ENCODE assay signal across 18 cellular contexts in genomic region chr3:121979734-121980449, GRCh38. TPM values are rescaled to one million over a fixed set of nuclear protein-coding genes. Genes with fewer than 3 reads are reported as not detected.
DNase-seq lines count a peak whose midpoint lies in the region; ATAC-seq, FAIRE-seq and TF ChIP-seq lines count a peak whose summit lies in the region.
"Had no signal": no experiment of that assay in that cellular context is flagged by ENCODE, and none has a peak within 500 bp of the region (broad histone marks: within the 10 kb centered on the region; RNA-seq: fewer than 3 reads in every experiment).

No MANE protein-coding gene starts in this region.

- H4K20me1 ChIP-seq in KMS-11 (ENCODE audit: insufficient read depth) = no peaks in the 10 kb centered on the region
- no peaks in the 10 kb centered on the region for H4K20me1 ChIP-seq in keratinocyte (ENCODE audit: control insufficient read depth, extremely low read depth, insufficient read depth, low read length)

- H3K4me1 ChIP-seq in KMS-11 (ENCODE audit: low read depth, poor library complexity, severe bottlenecking) (peaks cover 8% of the 10 kb centered on the region), keratinocyte (ENCODE audit: control insufficient read depth, extremely low read depth, insufficient read depth, low read length) (peaks cover 25% of the 10 kb centered on the region), suprapubic skin (no peaks in the 10 kb centered on the region)
- H3K4me1 ChIP-seq: testis had no signal

- H3K36me3 ChIP-seq in KMS-11 (ENCODE audit: insufficient read depth) = no peaks in the 10 kb centered on the region
- no peaks in the 10 kb centered on the region for H3K36me3 ChIP-seq in keratinocyte (ENCODE audit: control insufficient read depth in 2 of 2, extremely low read depth in 1 of 2, insufficient read depth in 2 of 2, low read length in 2 of 2)
- H3K36me3 ChIP-seq in suprapubic skin = no peaks in the 10 kb centered on the region

- ATAC-seq in GM18517 (IDR thresholded peaks at IDR 0.05; ENCODE audit: unreplicated experiment) (peak; percentile 80), GM21576 (IDR thresholded peaks at IDR 0.05; ENCODE audit: unreplicated experiment) (peak; percentile 72)

- H3K9me3 ChIP-seq in keratinocyte (ENCODE audit: control insufficient read depth, low read depth, low read length) (no peaks in the 10 kb centered on the region), suprapubic skin (peaks cover 4% of the 10 kb centered on the region)
- H3K9me3 ChIP-seq: testis had no signal

- H3K27ac ChIP-seq in KMS-11 = no peak overlapping the region
- peak overlapping the region; percentile 29 for H3K27ac ChIP-seq in keratinocyte (ENCODE audit: control insufficient read depth, insufficient read depth, low read length)
- no peak overlapping the region for H3K27ac ChIP-seq in suprapubic skin
- H3K27ac ChIP-seq: HL-60, testis had no signal

- dilution Hi-C loops in keratinocyte (cut with MboI; ENCODE audit: extremely low pct_ligation_motif_present, low sequenced_read_pairs) = no loop called here

- H3K9me1 ChIP-seq in keratinocyte (ENCODE audit: control insufficient read depth, extremely low read depth, insufficient read depth, low read length) = peaks cover 2% of the 10 kb centered on the region

- H3K27me3 ChIP-seq in KMS-11 (ENCODE audit: insufficient read depth, low read depth) (no peaks in the 10 kb centered on the region), keratinocyte (ENCODE audit: control insufficient read depth, extremely low read depth, insufficient read depth, low read length) (no peaks in the 10 kb centered on the region), suprapubic skin (no peaks in the 10 kb centered on the region)
- H3K27me3 ChIP-seq: testis had no signal

- peak overlapping the region; percentile 25; the same call in 1 of the 2 replicates for H2AFZ ChIP-seq in KMS-11 (ENCODE audit: low read depth)
- H2AFZ ChIP-seq in keratinocyte (ENCODE audit: control insufficient read depth, low read length) = peak overlapping the region; percentile 66

- H3K9ac ChIP-seq in KMS-11 = no peak overlapping the region
- H3K9ac ChIP-seq in keratinocyte (ENCODE audit: control insufficient read depth, extremely low read depth, insufficient read depth, low read length) = peak overlapping the region; percentile 20

- H3K79me2 ChIP-seq in KMS-11 (ENCODE audit: insufficient read depth, low read depth) (no peaks in the 10 kb centered on the region), keratinocyte (ENCODE audit: control insufficient read depth, insufficient read depth, low read length) (no peaks in the 10 kb centered on the region)

- TF ChIP-seq POLR2A in suprapubic skin (IDR thresholded peaks at IDR 0.05) = no peak

- no peak for TF ChIP-seq CTCF in KMS-11 (conservative IDR thresholded peaks at IDR 0.05; ENCODE audit: low read depth, low read length)
- no peak for TF ChIP-seq CTCF in keratinocyte (optimal IDR thresholded peaks at IDR 0.05 in 1 of 3, IDR thresholded peaks at IDR 0.05 in 1 of 3, conservative IDR thresholded peaks at IDR 0.05 in 1 of 3; ENCODE audit: extremely low read depth in 1 of 3, insufficient read depth in 2 of 3, low read length in 3 of 3)
- no peak for TF ChIP-seq CTCF in suprapubic skin (IDR thresholded peaks at IDR 0.05)

- no peak for TF ChIP-seq EP300 in suprapubic skin (IDR thresholded peaks at IDR 0.05)

- DNase-seq in keratinocyte (ENCODE audit: low read depth, low spot score) (no peak), suprapubic skin (ENCODE audit: low spot score in 2 of 2) (no peak), NCI-H2107 treated with DMSO at 0.1 percent for 48 hours (lab: John Stamatoyannopoulos, UW; ENCODE audit: unreplicated experiment) (no peak), germinal center (ENCODE audit: low spot score) (no peak), DMS 273 treated with DMSO at 0.1 percent for 48 hours (lab: John Stamatoyannopoulos, UW) (no peak)
- DNase-seq: CD4-positive, alpha-beta T cell; NCI-H1417; NCI-H82; testis had no signal

- H3K4me3 ChIP-seq in KMS-11 (IDR thresholded peaks at IDR 0.05; ENCODE audit: insufficient read depth, low read depth, low read length) (no peak overlapping the region), keratinocyte (ENCODE audit: control insufficient read depth in 2 of 3, extremely low read depth in 1 of 3, insufficient read depth in 2 of 3, low read depth in 1 of 3, low read length in 3 of 3) (peak overlapping the region in 1 of 3 experiments; percentile 29), suprapubic skin (no peak overlapping the region)
- H3K4me3 ChIP-seq: lung, testis had no signal

- H3K4me2 ChIP-seq in KMS-11 (no peak overlapping the region), keratinocyte (ENCODE audit: control insufficient read depth, extremely low read depth, insufficient read depth, low read depth, low read length) (peak overlapping the region; percentile 36)

- peak; percentile 57 for FAIRE-seq in keratinocyte (lab: Jason Lieb, UNC)
- FAIRE-seq: H1 had no signal

RNA-seq across cellular contexts. Expression of gene ILDR1, which starts 42.2 kb away (rescaled TPM):
- polyA plus RNA-seq in keratinocyte = 0.06 to 0.28 TPM (median 0.09 TPM) in 3 replicates
- polyA plus RNA-seq in keratinocyte (2011; ENCODE audit: low read depth) = 0.55 TPM
- 0.14 and 0.27 TPM in 2 replicates for polyA plus RNA-seq in keratinocyte (2011; cell fraction: cytosol; rRNA removed)
- polyA plus RNA-seq in keratinocyte (2011; cell fraction: nucleus; rRNA removed) = 0.28 and 0.32 TPM in 2 replicates
- 0.19 and 0.68 TPM in 2 replicates for polyA plus RNA-seq in keratinocyte (2012; ENCODE audit: low replicate concordance)
- 0.10 to 0.33 TPM in 2 of 3 replicates, not detected in the other for polyA minus RNA-seq in keratinocyte
- not detected for polyA minus RNA-seq in keratinocyte (2011; cell fraction: cytosol; rRNA and poly(A)+ RNA removed)
- 0.39 and 1.1 TPM in 2 replicates for polyA minus RNA-seq in keratinocyte (2011; cell fraction: nucleus; rRNA and poly(A)+ RNA removed)
- total RNA-seq in suprapubic skin = 1 to 10 TPM; 1.9 to 3.7 (median 2.3) TPM
- total RNA-seq: activated CD8-positive, alpha-beta memory T cell treated with anti-CD3 and anti-CD28 coated beads for 36 hours; CD4-positive, alpha-beta T cell; dermis microvascular lymphatic vessel endothelial cell; glomerular endothelial cell had no signal
